ENCODE assay signal across 1 cellular context in the genomic region with DNA sequence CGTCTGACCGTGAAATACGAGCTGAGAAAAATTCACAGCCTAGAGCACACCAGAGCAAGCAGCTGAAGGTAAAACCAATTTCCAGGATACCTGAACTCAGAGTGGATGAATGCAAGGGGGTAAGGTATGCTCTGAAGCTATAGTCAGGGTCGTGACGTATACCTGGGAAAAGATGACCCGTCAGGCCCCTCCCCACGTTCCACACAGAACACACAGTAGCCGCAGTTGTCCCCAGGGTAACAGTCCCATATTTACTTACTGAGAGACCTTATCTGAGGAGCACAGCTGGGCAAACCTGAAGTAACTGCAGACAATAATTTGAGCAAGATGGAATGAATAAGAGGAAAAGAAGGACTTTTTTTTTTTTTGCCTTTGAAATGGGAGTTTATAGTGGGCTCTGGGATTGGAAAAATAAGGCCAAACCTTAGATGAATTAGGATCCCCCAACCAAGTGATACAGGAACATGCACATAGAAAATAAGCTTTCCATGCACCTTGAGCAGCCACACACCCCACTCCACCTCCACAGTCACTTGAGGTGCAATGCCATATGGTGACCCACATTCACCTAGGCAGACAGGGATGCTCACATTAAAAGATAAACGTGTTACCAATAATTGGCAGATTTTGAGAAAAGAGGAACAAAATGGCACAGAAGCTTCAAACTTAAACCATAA.
A peak's percentile ranks its signal among the peaks of the same experiment; 100 is the strongest.
TF ChIP-seq lines count a peak whose summit lies in the region.

No MANE protein-coding gene starts in this region.

TF ChIP-seq in K562, 482 proteins besides CTCF, POLR2A, EP300 and RAD21 (continued from another document):
- TF ChIP-seq, protein P1, sequence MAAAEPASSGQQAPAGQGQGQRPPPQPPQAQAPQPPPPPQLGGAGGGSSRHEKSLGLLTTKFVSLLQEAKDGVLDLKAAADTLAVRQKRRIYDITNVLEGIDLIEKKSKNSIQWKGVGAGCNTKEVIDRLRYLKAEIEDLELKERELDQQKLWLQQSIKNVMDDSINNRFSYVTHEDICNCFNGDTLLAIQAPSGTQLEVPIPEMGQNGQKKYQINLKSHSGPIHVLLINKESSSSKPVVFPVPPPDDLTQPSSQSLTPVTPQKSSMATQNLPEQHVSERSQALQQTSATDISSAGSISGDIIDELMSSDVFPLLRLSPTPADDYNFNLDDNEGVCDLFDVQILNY (CRISPR knock-in tag; IDR thresholded peaks at IDR 0.05) = no peak
- TF ChIP-seq TAL1 (IDR thresholded peaks at IDR 0.05) = peak; percentile 88
- TF ChIP-seq, protein P2, sequence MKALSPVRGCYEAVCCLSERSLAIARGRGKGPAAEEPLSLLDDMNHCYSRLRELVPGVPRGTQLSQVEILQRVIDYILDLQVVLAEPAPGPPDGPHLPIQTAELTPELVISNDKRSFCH (CRISPR knock-in tag; IDR thresholded peaks at IDR 0.05) = no peak
- TF ChIP-seq, protein P2 (tag; IDR thresholded peaks at IDR 0.05) = no peak
- TF ChIP-seq, protein P3, sequence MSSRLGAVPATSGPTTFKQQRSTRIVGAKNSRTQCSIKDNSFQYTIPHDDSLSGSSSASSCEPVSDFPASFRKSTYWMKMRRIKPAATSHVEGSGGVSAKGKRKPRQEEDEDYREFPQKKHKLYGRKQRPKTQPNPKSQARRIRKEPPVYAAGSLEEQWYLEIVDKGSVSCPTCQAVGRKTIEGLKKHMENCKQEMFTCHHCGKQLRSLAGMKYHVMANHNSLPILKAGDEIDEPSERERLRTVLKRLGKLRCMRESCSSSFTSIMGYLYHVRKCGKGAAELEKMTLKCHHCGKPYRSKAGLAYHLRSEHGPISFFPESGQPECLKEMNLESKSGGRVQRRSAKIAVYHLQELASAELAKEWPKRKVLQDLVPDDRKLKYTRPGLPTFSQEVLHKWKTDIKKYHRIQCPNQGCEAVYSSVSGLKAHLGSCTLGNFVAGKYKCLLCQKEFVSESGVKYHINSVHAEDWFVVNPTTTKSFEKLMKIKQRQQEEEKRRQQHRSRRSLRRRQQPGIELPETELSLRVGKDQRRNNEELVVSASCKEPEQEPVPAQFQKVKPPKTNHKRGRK (tag; IDR thresholded peaks at IDR 0.05) = no peak
- no peak for TF ChIP-seq HMG20B (CRISPR knock-in tag; IDR thresholded peaks at IDR 0.05)
